Comparison of ENCODE assay signal across 8 cellular contexts in the genomic region with DNA sequence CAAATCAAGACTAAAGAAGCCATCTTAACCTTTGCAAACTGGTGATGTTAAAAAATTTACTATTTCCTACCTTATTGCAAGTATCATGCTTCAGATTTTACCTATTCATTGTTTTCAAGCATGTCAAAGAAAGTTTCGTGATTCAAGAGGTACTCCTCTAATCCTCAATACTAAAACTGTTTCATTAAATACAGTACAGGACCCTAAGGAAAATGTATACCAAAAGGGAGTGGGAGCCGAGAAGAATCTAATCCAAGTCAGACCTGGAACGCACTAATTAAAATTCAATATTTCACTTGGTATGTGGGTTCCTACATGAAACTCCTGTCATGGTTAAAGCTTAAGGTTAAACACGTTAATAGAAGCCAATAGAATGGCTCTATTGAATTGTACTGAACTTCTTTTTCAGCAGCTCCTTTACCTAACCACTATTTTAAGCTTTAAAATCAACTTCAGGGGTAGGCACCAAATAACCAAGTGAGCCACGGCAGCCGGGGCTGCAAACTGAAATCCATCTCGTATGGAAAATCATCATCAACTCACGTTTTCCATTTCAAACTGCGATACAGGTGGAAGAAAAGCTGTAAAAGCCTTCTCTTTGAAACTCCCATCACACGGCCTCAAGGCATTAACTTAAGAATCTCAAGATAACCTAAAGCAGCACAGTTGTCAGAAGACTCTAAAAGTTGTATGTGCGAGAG.
DNase-seq lines count a peak whose midpoint lies in the region; ATAC-seq and TF ChIP-seq lines count a peak whose summit lies in the region.

No MANE protein-coding gene starts in this region.

- ATAC-seq in HG03175 (IDR thresholded peaks at IDR 0.05; ENCODE audit: unreplicated experiment): no peak
- ATAC-seq in HG02885 (IDR thresholded peaks at IDR 0.05; ENCODE audit: poor library complexity, unreplicated experiment): no peak
- no peak for ATAC-seq in HG03442 (IDR thresholded peaks at IDR 0.05; ENCODE audit: unreplicated experiment)

- peak in 1 of 2 experiments; percentile 3 for DNase-seq in Caco-2
- DNase-seq in MM.1S: peak; percentile 21
- DNase-seq in activated T-helper 1 cell treated with anti-CD3 and anti-CD28 coated beads, Interleukin-12 subunit alpha, Interleukin-12 subunit beta, Interleukin-2, Interleukin-4 antibody, amounts not matched to agents 30 ng/mL and 10 ng/mL and 1 ng/mL, durations not matched to agents 14 hours and 24 hours and 36 hours (ENCODE audit: low spot score): no peak
- DNase-seq in hepatocyte (ENCODE audit: low spot score): peak; percentile 16

- POLR2A ChIA-PET in Caco-2 (lab: Charles Lee): no interaction called here

- H3K4me1 Mint-ChIP-seq in Caco-2 (ENCODE audit: low read depth, unreplicated experiment): peaks cover 17% of the 10 kb centered on the region
- H3K4me1 Mint-ChIP-seq in activated T-helper 1 cell treated with anti-CD3 and anti-CD28 coated beads, Interleukin-12 subunit alpha, Interleukin-12 subunit beta, Interleukin-2, Interleukin-4 antibody, amounts not matched to agents 30 ng/mL and 10 ng/mL and 1 ng/mL, durations not matched to agents 14 hours and 24 hours and 36 hours (ENCODE audit: low read depth): peaks cover 57% of the 10 kb centered on the region

- peaks cover 2% of the 10 kb centered on the region for H3K9me3 Mint-ChIP-seq in Caco-2 (ENCODE audit: unreplicated experiment)
- H3K9me3 Mint-ChIP-seq in activated T-helper 1 cell treated with anti-CD3 and anti-CD28 coated beads, Interleukin-12 subunit alpha, Interleukin-12 subunit beta, Interleukin-2, Interleukin-4 antibody, amounts not matched to agents 30 ng/mL and 10 ng/mL and 1 ng/mL, durations not matched to agents 14 hours and 24 hours and 36 hours: no peaks in the 10 kb centered on the region

- H3K79me2 ChIP-seq in MM.1S (ENCODE audit: low read length) (no peaks in the 10 kb centered on the region), hepatocyte (peaks cover 42% of the 10 kb centered on the region)

- 17% methylated on average over 11 of the region's 11 CpGs for WGBS in hepatocyte (ENCODE audit: low lambda C conversion rate, missing lambda C conversion rate)

- TF ChIP-seq CTCF in Caco-2 (IDR thresholded peaks at IDR 0.05; ENCODE audit: insufficient read depth in 1 of 2, low read depth in 1 of 2, low read length in 1 of 2, severe bottlenecking in 1 of 2, unreplicated experiment in 1 of 2) (no peak), MM.1S (IDR thresholded peaks at IDR 0.05; ENCODE audit: low read length) (no peak), hepatocyte (IDR thresholded peaks at IDR 0.05; ENCODE audit: poor library complexity) (no peak)

- peak overlapping the region; percentile 58 for H3K4me3 ChIP-seq in Caco-2 (ENCODE audit: low read depth, low read length)
- H3K4me3 ChIP-seq in MM.1S (ENCODE audit: low read length): peak overlapping the region; percentile 82
- peak overlapping the region; percentile 81 for H3K4me3 ChIP-seq in hepatocyte
- H3K4me3 ChIP-seq in skin epidermis: peak overlapping the region; percentile 64 to 94 (median 83)

- H3K27ac ChIP-seq in MM.1S (ENCODE audit: low read length): peak overlapping the region; percentile 60; the same call in 1 of the 2 replicates
- H3K27ac ChIP-seq in hepatocyte: peak overlapping the region; percentile 88
- H3K27ac ChIP-seq in skin epidermis: peak overlapping the region; percentile 79 to 96 (median 91)

- peak overlapping the region; percentile 99 for H3K4me2 ChIP-seq in MM.1S (ENCODE audit: low read depth, low read length)
- peak overlapping the region; percentile 100 for H3K4me2 ChIP-seq in hepatocyte

- H3K9me3 ChIP-seq in Caco-2 (no peaks in the 10 kb centered on the region), MM.1S (replicated peaks; ENCODE audit: insufficient read depth, low read length) (no peaks in the 10 kb centered on the region), hepatocyte (ENCODE audit: low read depth) (no peaks in the 10 kb centered on the region)

- H3K27me3 ChIP-seq in Caco-2 (replicated peaks; ENCODE audit: control insufficient read depth, insufficient read depth, low read length): no peaks in the 10 kb centered on the region
- no peaks in the 10 kb centered on the region for H3K27me3 ChIP-seq in MM.1S (replicated peaks; ENCODE audit: insufficient read depth, low read length)
- no peaks in the 10 kb centered on the region for H3K27me3 ChIP-seq in hepatocyte

- H2AFZ ChIP-seq in MM.1S (ENCODE audit: low read length): peak overlapping the region; percentile 92
- peak overlapping the region; percentile 99 for H2AFZ ChIP-seq in hepatocyte

- H3K9me2 ChIP-seq in MM.1S (replicated peaks; ENCODE audit: insufficient read depth, low read length) (no peaks in the 10 kb centered on the region), hepatocyte (replicated peaks; ENCODE audit: insufficient read depth) (no peaks in the 10 kb centered on the region)

- H3K4me3 Mint-ChIP-seq in Caco-2 (ENCODE audit: unreplicated experiment): peak overlapping the region; percentile 89
- peak overlapping the region; percentile 94 for H3K4me3 Mint-ChIP-seq in activated T-helper 1 cell treated with anti-CD3 and anti-CD28 coated beads, Interleukin-12 subunit alpha, Interleukin-12 subunit beta, Interleukin-2, Interleukin-4 antibody, amounts not matched to agents 30 ng/mL and 10 ng/mL and 1 ng/mL, durations not matched to agents 14 hours and 24 hours and 36 hours

- H3K4me1 ChIP-seq in Caco-2 (peaks cover 10% of the 10 kb centered on the region), MM.1S (ENCODE audit: low read length) (0 out of 2 replicates have a peak, but pooled peaks cover 4% of the 10 kb centered on the region), hepatocyte (ENCODE audit: insufficient read depth) (peaks cover 4% of the 10 kb centered on the region)

- H4K20me1 ChIP-seq in MM.1S (ENCODE audit: insufficient read depth, low read length) (no peaks in the 10 kb centered on the region), hepatocyte (ENCODE audit: insufficient read depth, poor library complexity, severe bottlenecking) (no peaks in the 10 kb centered on the region)

- no peaks in the 10 kb centered on the region for H3F3A ChIP-seq in MM.1S (ENCODE audit: insufficient read depth, low read length)

- CTCF ChIA-PET in Caco-2 (lab: Charles Lee): no interaction called here

- H3K36me3 ChIP-seq in Caco-2 (ENCODE audit: control insufficient read depth, insufficient read depth, low read length) (no peaks in the 10 kb centered on the region), MM.1S (replicated peaks; ENCODE audit: insufficient read depth, low read length) (no peaks in the 10 kb centered on the region), hepatocyte (replicated peaks; ENCODE audit: insufficient read depth, low read depth) (no peaks in the 10 kb centered on the region)

- BruUV-seq in Caco-2 (replicated peaks; lab: Mats Ljungman, UMichigan): no TSS peak

- H3K27me3 Mint-ChIP-seq in Caco-2 (ENCODE audit: insufficient read depth, unreplicated experiment): no peaks in the 10 kb centered on the region
- H3K27me3 Mint-ChIP-seq in activated T-helper 1 cell treated with anti-CD3 and anti-CD28 coated beads, Interleukin-12 subunit alpha, Interleukin-12 subunit beta, Interleukin-2, Interleukin-4 antibody, amounts not matched to agents 30 ng/mL and 10 ng/mL and 1 ng/mL, durations not matched to agents 14 hours and 24 hours and 36 hours (ENCODE audit: insufficient read depth): no peaks in the 10 kb centered on the region

- H3K27ac Mint-ChIP-seq in Caco-2 (ENCODE audit: unreplicated experiment): peak overlapping the region; percentile 90
- peak overlapping the region; percentile 99 for H3K27ac Mint-ChIP-seq in activated T-helper 1 cell treated with anti-CD3 and anti-CD28 coated beads, Interleukin-12 subunit alpha, Interleukin-12 subunit beta, Interleukin-2, Interleukin-4 antibody, amounts not matched to agents 30 ng/mL and 10 ng/mL and 1 ng/mL, durations not matched to agents 14 hours and 24 hours and 36 hours

- intact Hi-C loops in Caco-2 (cut with micrococcal nuclease; ENCODE audit: unreplicated experiment): no loop called here
- intact Hi-C loops in activated T-helper 1 cell treated with anti-CD3 and anti-CD28 coated beads, Interleukin-12 subunit alpha, Interleukin-12 subunit beta, Interleukin-2, Interleukin-4 antibody, amounts not matched to agents 30 ng/mL and 10 ng/mL and 1 ng/mL, durations not matched to agents 14 hours and 24 hours and 36 hours (cut with micrococcal nuclease): loop anchor here (1.0 to 5.0 kb wide), 8 partner anchors 27 to 1074 kb away; no protein-coding TSS in a partner anchor

- peaks cover 9% of the 10 kb centered on the region for H3K36me3 Mint-ChIP-seq in Caco-2 (ENCODE audit: insufficient read depth, unreplicated experiment)
- peaks cover 16% of the 10 kb centered on the region for H3K36me3 Mint-ChIP-seq in activated T-helper 1 cell treated with anti-CD3 and anti-CD28 coated beads, Interleukin-12 subunit alpha, Interleukin-12 subunit beta, Interleukin-2, Interleukin-4 antibody, amounts not matched to agents 30 ng/mL and 10 ng/mL and 1 ng/mL, durations not matched to agents 14 hours and 24 hours and 36 hours (ENCODE audit: low read depth)

- peak overlapping the region; percentile 75; the same call in 1 of the 2 replicates for H3K9ac ChIP-seq in MM.1S (ENCODE audit: low read length)
